ENCODE assay signal across 27 cellular contexts in the genomic region with DNA sequence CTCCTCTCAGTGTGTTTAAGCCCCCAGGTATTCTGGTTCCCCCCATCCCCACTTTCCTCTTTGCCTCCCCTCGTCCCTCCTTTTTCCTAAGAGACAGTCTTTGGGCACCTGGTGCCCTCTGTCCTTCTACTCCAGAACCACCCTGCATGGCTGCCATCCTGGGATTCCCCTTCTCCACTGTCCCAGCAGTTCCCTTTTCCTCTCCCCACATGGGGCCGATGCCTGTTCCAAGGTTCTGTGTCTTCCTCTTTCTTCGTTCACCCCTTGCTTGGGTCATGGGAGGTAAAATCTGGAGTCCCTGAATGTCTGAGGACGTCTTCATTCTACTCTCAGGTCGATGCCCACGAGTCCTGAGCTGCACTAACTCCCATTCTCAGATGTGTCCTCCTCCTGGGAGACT.
"Had no signal": no experiment of that assay in that cellular context is flagged by ENCODE, and none has a peak within 500 bp of the region (broad histone marks: within the 10 kb centered on the region; RNA-seq: fewer than 3 reads in every experiment).

No MANE protein-coding gene starts in this region.

- H3K27me3 ChIP-seq: ascending aorta, body of pancreas had no signal

- H3K27ac ChIP-seq: ascending aorta, body of pancreas, SK-N-MC, WERI-Rb-1 had no signal

- H3K4me1 Mint-ChIP-seq: activated naive CD8-positive, alpha-beta T cell treated with anti-CD3 and anti-CD28 coated beads, Interleukin-2, amount 50 U/mL, for 24 hours; T-cell had no signal

- DNase-seq: activated CD4-positive, alpha-beta T cell treated with anti-CD3 and anti-CD28 coated beads for 4 hours; activated CD8-positive, alpha-beta memory T cell treated with anti-CD3 and anti-CD28 coated beads, Interleukin-2, amount 50 U/mL, for 48 hours; activated CD8-positive, alpha-beta T cell treated with anti-CD3 and anti-CD28 coated beads, Interleukin-2, amount 10 ng/mL, durations not matched to agents 7 days and 5 days; activated effector memory CD4-positive, alpha-beta T cell treated with Interleukin-2 at 50 U/mL for 16 hours; activated naive CD4-positive, alpha-beta T cell treated with Interleukin-2 at 50 U/mL for 16 hours; activated naive CD8-positive, alpha-beta T cell treated with anti-CD3 and anti-CD28 coated beads, Interleukin-2, amount 50 U/mL, for 24 hours; activated T-cell treated with anti-CD3 and anti-CD28 coated beads, Interleukin-2, amount 50 U/mL, for 1 hour; amniotic stem cell; body of pancreas; KG1; NCI-H1092; NCI-H1417; NCI-H1930; NCI-H2171; NCI-H2227 treated with DMSO at 0.1 percent for 48 hours; NCI-H446 treated with DMSO at 0.1 percent for 48 hours; NCI-H526; NCI-H774; T-cell; T-helper 2 cell; T1000; WERI-Rb-1 had no signal

- H3K9me3 Mint-ChIP-seq: activated naive CD4-positive, alpha-beta T cell treated with anti-CD3 and anti-CD28 coated beads, Interleukin-2, amount 50 U/mL, for 72 hours; activated naive CD8-positive, alpha-beta T cell treated with anti-CD3 and anti-CD28 coated beads, Interleukin-2, amount 50 U/mL, for 24 hours; T-cell had no signal

- H3K27me3 Mint-ChIP-seq: activated naive CD8-positive, alpha-beta T cell treated with anti-CD3 and anti-CD28 coated beads, Interleukin-2, amount 50 U/mL, for 24 hours; T-cell had no signal

- ATAC-seq: activated CD4-positive, CD25-positive, alpha-beta regulatory T cell treated with anti-CD3 and anti-CD28 coated beads, Interleukin-2, amount 50 U/mL, for 24 hours; activated CD8-positive, alpha-beta T cell treated with anti-CD3 and anti-CD28 coated beads, Interleukin-2, amount 10 ng/mL, durations not matched to agents 7 days and 5 days; activated naive CD4-positive, alpha-beta T cell treated with anti-CD3 and anti-CD28 coated beads, Interleukin-2, amount 50 U/mL, for 72 hours; activated naive CD8-positive, alpha-beta T cell treated with anti-CD3 and anti-CD28 coated beads, Interleukin-2, amount 50 U/mL, for 24 hours; body of pancreas; T-cell had no signal

- H3K9me3 ChIP-seq: ascending aorta, body of pancreas had no signal

- H3K4me3 ChIP-seq: ascending aorta, body of pancreas, SK-N-MC had no signal

- H3K4me1 ChIP-seq: ascending aorta, body of pancreas had no signal

- H3K36me3 ChIP-seq: WERI-Rb-1 had no signal

- H3K27ac Mint-ChIP-seq: activated CD8-positive, alpha-beta T cell treated with anti-CD3 and anti-CD28 coated beads, Interleukin-2, amount 10 ng/mL, durations not matched to agents 7 days and 5 days; activated naive CD8-positive, alpha-beta T cell treated with anti-CD3 and anti-CD28 coated beads, Interleukin-2, amount 50 U/mL, for 24 hours; activated T-helper 1 cell treated with anti-CD3 and anti-CD28 coated beads, Interleukin-12 subunit alpha, Interleukin-12 subunit beta, Interleukin-2, Interleukin-4 antibody, amounts not matched to agents 30 ng/mL and 10 ng/mL and 1 ng/mL, durations not matched to agents 14 hours and 24 hours and 36 hours; T-cell had no signal

- H3K4me3 Mint-ChIP-seq: activated CD8-positive, alpha-beta T cell treated with anti-CD3 and anti-CD28 coated beads, Interleukin-2, amount 10 ng/mL, durations not matched to agents 7 days and 5 days; activated naive CD8-positive, alpha-beta T cell treated with anti-CD3 and anti-CD28 coated beads, Interleukin-2, amount 50 U/mL, for 24 hours; activated T-helper 1 cell treated with anti-CD3 and anti-CD28 coated beads, Interleukin-12 subunit alpha, Interleukin-12 subunit beta, Interleukin-2, Interleukin-4 antibody, amounts not matched to agents 30 ng/mL and 10 ng/mL and 1 ng/mL, durations not matched to agents 14 hours and 24 hours and 36 hours; T-cell had no signal
